ENCODE assay signal across 8 cellular contexts in genomic region chr3:30318110-30318509, GRCh38.
"Had no signal": no experiment of that assay in that cellular context is flagged by ENCODE, and none has a peak within 500 bp of the region (broad histone marks: within the 10 kb centered on the region; RNA-seq: fewer than 3 reads in every experiment).

No MANE protein-coding gene starts in this region.

- FAIRE-seq: HepG2 had no signal

- DNase-seq: GM23248, GOT3, H7, HCEC 1CT, KG1 had no signal

- H3K27ac ChIP-seq: GM23248, HL-60 had no signal

- H2AFZ ChIP-seq: GM23248 had no signal

- H3K4me3 Mint-ChIP-seq: IgD-negative memory B cell had no signal

- H3K9ac ChIP-seq: GM23248 had no signal

- H3K27me3 Mint-ChIP-seq: IgD-negative memory B cell had no signal

- H3K27ac Mint-ChIP-seq: IgD-negative memory B cell had no signal

- ATAC-seq: HepG2 had no signal

- H3K4me3 ChIP-seq: GM23248 had no signal
